Comparison of ENCODE assay signal across 22 cellular contexts in the genomic region with DNA sequence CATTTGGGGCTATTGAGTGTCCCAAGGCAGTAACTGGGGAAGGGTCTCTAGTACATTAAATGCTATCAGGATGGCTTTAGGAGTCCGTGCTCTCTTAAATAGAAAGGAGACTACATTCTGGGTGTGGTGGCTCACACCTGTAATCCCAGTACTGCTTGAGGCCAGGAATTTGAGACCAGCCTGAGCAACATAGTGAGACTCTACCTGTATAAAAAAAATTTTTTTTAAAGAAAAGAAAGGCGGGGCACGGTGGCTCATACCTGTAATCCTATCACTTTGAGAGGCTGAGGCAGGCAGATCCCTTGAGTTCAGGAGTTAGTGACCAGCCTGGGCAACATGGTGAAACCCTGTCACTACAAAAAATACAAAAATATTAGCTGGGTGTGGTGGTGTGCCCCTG.
"Had no signal": no experiment of that assay in that cellular context is flagged by ENCODE, and none has a peak within 500 bp of the region (broad histone marks: within the 10 kb centered on the region; RNA-seq: fewer than 3 reads in every experiment).

No MANE protein-coding gene starts in this region.

- H3K9me3 Mint-ChIP-seq: activated T-cell treated with anti-CD3 and anti-CD28 coated beads, Interleukin-2, amount 50 U/mL, for 4 hours; activated T-helper 2 cell treated with anti-CD3 and anti-CD28 coated beads, Interferon-gamma antibody, Interleukin-2, Interleukin-4, amounts not matched to agents 10 μg/mL and 5 μg/mL and 100 μg/mL, durations not matched to agents 14 hours and 24 hours and 36 hours; natural killer cell treated with Interleukin-12 subunit alpha and Interleukin-12 subunit beta and Interleukin-15 and Interleukin-18, amount 100 ng/mL, for 72 hours; stimulated activated naive CD8-positive, alpha-beta T cell treated with anti-CD3 and anti-CD28 coated beads, Interleukin-15, amount 100 ng/mL, for 72 hours; WTC11 had no signal

- H3K36me3 ChIP-seq: adrenal gland, left ventricle myocardium inferior, ovary, prostate gland, suprapubic skin, upper lobe of right lung had no signal

- H3K27ac Mint-ChIP-seq: activated CD4-positive, alpha-beta T cell treated with anti-CD3 and anti-CD28 coated beads for 36 hours; activated naive CD8-positive, alpha-beta T cell; activated T-helper 2 cell treated with anti-CD3 and anti-CD28 coated beads, Interferon-gamma antibody, Interleukin-2, Interleukin-4, amounts not matched to agents 10 μg/mL and 5 μg/mL and 100 μg/mL, durations not matched to agents 14 hours and 24 hours and 36 hours; natural killer cell treated with Interleukin-12 subunit alpha and Interleukin-12 subunit beta and Interleukin-15 and Interleukin-18, amount 100 ng/mL, for 72 hours; stimulated activated naive CD8-positive, alpha-beta T cell treated with anti-CD3 and anti-CD28 coated beads, Interleukin-15, amount 100 ng/mL, for 72 hours; WTC11 had no signal

- H3K4me3 ChIP-seq: adrenal gland, left ventricle myocardium inferior, ovary, prostate gland, suprapubic skin, upper lobe of right lung had no signal

- DNase-seq: activated CD4-positive, alpha-beta T cell treated with anti-CD3 and anti-CD28 coated beads for 36 hours; activated CD4-positive, alpha-beta T cell treated with anti-CD3 and anti-CD28 coated beads, Interleukin-2, amount 50 U/mL, for 4 hours; activated CD8-positive, alpha-beta memory T cell treated with anti-CD3 and anti-CD28 coated beads, Interleukin-2, amount 50 U/mL, for 48 hours; activated naive CD4-positive, alpha-beta T cell; activated T-cell treated with anti-CD3 and anti-CD28 coated beads, Interleukin-2, amount 50 U/mL, for 4 hours; adrenal gland; cerebellar nuclear complex; hippocampal formation; left ventricle myocardium inferior; ovary; right cardiac atrium; stimulated activated CD4-positive, alpha-beta T cell treated with anti-CD3 and anti-CD28 coated beads, Interleukin-12 subunit alpha, Interleukin-12 subunit beta, amount 100 ng/mL, for 4 hours; stimulated activated CD4-positive, alpha-beta T cell treated with anti-CD3 and anti-CD28 coated beads, Interleukin-1b, Interleukin-23, amount 100 ng/mL, for 48 hours; stimulated activated naive CD8-positive, alpha-beta T cell treated with anti-CD3 and anti-CD28 coated beads, Interleukin-15, amount 100 ng/mL, for 72 hours; T-helper 1 cell; upper lobe of right lung had no signal

- ATAC-seq: activated CD4-positive, alpha-beta T cell treated with anti-CD3 and anti-CD28 coated beads for 36 hours; activated T-cell treated with anti-CD3 and anti-CD28 coated beads, Interleukin-2, amount 50 U/mL, for 4 hours; natural killer cell treated with Interleukin-12 subunit alpha and Interleukin-12 subunit beta and Interleukin-15 and Interleukin-18, amount 100 ng/mL, for 72 hours; right cardiac atrium; stimulated activated naive CD8-positive, alpha-beta T cell treated with anti-CD3 and anti-CD28 coated beads, Interleukin-15, amount 100 ng/mL, for 72 hours; upper lobe of right lung; WTC11 had no signal

- H3K4me3 Mint-ChIP-seq: activated CD4-positive, alpha-beta T cell treated with anti-CD3 and anti-CD28 coated beads for 36 hours; activated naive CD8-positive, alpha-beta T cell; activated T-cell treated with anti-CD3 and anti-CD28 coated beads, Interleukin-2, amount 50 U/mL, for 4 hours; natural killer cell treated with Interleukin-12 subunit alpha and Interleukin-12 subunit beta and Interleukin-15 and Interleukin-18, amount 100 ng/mL, for 72 hours; stimulated activated naive CD8-positive, alpha-beta T cell treated with anti-CD3 and anti-CD28 coated beads, Interleukin-15, amount 100 ng/mL, for 72 hours; WTC11 had no signal

- H3K27me3 ChIP-seq: adrenal gland, ovary, suprapubic skin, upper lobe of right lung had no signal

- H3K27me3 Mint-ChIP-seq: activated CD4-positive, alpha-beta T cell treated with anti-CD3 and anti-CD28 coated beads for 36 hours; activated naive CD8-positive, alpha-beta T cell; natural killer cell treated with Interleukin-12 subunit alpha and Interleukin-12 subunit beta and Interleukin-15 and Interleukin-18, amount 100 ng/mL, for 72 hours; stimulated activated naive CD8-positive, alpha-beta T cell treated with anti-CD3 and anti-CD28 coated beads, Interleukin-15, amount 100 ng/mL, for 72 hours had no signal

- H3K36me3 Mint-ChIP-seq: natural killer cell treated with Interleukin-12 subunit alpha and Interleukin-12 subunit beta and Interleukin-15 and Interleukin-18, amount 100 ng/mL, for 72 hours; WTC11 had no signal

- H3K27ac ChIP-seq: left ventricle myocardium inferior, ovary, prostate gland, suprapubic skin, upper lobe of right lung had no signal

- H3K9me3 ChIP-seq: adrenal gland, left ventricle myocardium inferior, ovary, prostate gland, suprapubic skin, upper lobe of right lung had no signal
